In the genomic region with DNA sequence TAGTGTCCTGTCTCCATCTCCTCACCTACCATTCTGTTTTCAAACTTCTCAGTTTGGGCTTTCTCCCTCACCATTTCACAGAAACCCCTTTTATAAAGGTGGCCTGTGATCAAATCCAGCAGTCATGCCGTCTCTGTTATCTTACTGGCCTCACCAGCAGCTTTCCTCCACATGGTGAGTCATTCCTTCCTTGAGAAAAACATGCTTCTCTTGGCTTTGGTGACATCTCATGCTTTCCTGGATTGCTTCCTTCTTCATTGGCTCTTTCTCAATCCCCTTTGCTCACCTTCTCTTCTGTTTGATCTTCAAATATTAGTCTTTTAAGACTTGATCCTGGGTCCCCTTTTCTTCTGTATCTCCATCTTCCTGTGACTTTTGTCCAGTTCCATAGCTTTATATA, we compare ENCODE assay signal across 1 cellular context.
TF ChIP-seq lines count a peak whose summit lies in the region.

No MANE protein-coding gene starts in this region.

TF ChIP-seq in GM23338, 12 proteins besides CTCF, POLR2A, EP300 and RAD21 (continued from another document):
- TF ChIP-seq, protein P1, sequence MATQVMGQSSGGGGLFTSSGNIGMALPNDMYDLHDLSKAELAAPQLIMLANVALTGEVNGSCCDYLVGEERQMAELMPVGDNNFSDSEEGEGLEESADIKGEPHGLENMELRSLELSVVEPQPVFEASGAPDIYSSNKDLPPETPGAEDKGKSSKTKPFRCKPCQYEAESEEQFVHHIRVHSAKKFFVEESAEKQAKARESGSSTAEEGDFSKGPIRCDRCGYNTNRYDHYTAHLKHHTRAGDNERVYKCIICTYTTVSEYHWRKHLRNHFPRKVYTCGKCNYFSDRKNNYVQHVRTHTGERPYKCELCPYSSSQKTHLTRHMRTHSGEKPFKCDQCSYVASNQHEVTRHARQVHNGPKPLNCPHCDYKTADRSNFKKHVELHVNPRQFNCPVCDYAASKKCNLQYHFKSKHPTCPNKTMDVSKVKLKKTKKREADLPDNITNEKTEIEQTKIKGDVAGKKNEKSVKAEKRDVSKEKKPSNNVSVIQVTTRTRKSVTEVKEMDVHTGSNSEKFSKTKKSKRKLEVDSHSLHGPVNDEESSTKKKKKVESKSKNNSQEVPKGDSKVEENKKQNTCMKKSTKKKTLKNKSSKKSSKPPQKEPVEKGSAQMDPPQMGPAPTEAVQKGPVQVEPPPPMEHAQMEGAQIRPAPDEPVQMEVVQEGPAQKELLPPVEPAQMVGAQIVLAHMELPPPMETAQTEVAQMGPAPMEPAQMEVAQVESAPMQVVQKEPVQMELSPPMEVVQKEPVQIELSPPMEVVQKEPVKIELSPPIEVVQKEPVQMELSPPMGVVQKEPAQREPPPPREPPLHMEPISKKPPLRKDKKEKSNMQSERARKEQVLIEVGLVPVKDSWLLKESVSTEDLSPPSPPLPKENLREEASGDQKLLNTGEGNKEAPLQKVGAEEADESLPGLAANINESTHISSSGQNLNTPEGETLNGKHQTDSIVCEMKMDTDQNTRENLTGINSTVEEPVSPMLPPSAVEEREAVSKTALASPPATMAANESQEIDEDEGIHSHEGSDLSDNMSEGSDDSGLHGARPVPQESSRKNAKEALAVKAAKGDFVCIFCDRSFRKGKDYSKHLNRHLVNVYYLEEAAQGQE (IDR thresholded peaks at IDR 0.05; ENCODE audit: unreplicated experiment), result no peak
- TF ChIP-seq STAT1 (IDR thresholded peaks at IDR 0.05; ENCODE audit: unreplicated experiment) (no peak), POLR2AphosphoS5 (IDR thresholded peaks at IDR 0.05; ENCODE audit: low read depth) (no peak), ZNF331 (CRISPR knock-in tag; IDR thresholded peaks at IDR 0.05; ENCODE audit: low read depth) (no peak), NANOG (IDR thresholded peaks at IDR 0.05; ENCODE audit: borderline replicate concordance) (no peak), EZH2 (IDR thresholded peaks at IDR 0.05; ENCODE audit: low read depth, unreplicated experiment) (no peak), CREB1 (CRISPR knock-in tag; IDR thresholded peaks at IDR 0.05; ENCODE audit: low read depth) (no peak), EZH2phosphoT487 (IDR thresholded peaks at IDR 0.05; ENCODE audit: unreplicated experiment) (no peak)
- TF ChIP-seq, protein P2, sequence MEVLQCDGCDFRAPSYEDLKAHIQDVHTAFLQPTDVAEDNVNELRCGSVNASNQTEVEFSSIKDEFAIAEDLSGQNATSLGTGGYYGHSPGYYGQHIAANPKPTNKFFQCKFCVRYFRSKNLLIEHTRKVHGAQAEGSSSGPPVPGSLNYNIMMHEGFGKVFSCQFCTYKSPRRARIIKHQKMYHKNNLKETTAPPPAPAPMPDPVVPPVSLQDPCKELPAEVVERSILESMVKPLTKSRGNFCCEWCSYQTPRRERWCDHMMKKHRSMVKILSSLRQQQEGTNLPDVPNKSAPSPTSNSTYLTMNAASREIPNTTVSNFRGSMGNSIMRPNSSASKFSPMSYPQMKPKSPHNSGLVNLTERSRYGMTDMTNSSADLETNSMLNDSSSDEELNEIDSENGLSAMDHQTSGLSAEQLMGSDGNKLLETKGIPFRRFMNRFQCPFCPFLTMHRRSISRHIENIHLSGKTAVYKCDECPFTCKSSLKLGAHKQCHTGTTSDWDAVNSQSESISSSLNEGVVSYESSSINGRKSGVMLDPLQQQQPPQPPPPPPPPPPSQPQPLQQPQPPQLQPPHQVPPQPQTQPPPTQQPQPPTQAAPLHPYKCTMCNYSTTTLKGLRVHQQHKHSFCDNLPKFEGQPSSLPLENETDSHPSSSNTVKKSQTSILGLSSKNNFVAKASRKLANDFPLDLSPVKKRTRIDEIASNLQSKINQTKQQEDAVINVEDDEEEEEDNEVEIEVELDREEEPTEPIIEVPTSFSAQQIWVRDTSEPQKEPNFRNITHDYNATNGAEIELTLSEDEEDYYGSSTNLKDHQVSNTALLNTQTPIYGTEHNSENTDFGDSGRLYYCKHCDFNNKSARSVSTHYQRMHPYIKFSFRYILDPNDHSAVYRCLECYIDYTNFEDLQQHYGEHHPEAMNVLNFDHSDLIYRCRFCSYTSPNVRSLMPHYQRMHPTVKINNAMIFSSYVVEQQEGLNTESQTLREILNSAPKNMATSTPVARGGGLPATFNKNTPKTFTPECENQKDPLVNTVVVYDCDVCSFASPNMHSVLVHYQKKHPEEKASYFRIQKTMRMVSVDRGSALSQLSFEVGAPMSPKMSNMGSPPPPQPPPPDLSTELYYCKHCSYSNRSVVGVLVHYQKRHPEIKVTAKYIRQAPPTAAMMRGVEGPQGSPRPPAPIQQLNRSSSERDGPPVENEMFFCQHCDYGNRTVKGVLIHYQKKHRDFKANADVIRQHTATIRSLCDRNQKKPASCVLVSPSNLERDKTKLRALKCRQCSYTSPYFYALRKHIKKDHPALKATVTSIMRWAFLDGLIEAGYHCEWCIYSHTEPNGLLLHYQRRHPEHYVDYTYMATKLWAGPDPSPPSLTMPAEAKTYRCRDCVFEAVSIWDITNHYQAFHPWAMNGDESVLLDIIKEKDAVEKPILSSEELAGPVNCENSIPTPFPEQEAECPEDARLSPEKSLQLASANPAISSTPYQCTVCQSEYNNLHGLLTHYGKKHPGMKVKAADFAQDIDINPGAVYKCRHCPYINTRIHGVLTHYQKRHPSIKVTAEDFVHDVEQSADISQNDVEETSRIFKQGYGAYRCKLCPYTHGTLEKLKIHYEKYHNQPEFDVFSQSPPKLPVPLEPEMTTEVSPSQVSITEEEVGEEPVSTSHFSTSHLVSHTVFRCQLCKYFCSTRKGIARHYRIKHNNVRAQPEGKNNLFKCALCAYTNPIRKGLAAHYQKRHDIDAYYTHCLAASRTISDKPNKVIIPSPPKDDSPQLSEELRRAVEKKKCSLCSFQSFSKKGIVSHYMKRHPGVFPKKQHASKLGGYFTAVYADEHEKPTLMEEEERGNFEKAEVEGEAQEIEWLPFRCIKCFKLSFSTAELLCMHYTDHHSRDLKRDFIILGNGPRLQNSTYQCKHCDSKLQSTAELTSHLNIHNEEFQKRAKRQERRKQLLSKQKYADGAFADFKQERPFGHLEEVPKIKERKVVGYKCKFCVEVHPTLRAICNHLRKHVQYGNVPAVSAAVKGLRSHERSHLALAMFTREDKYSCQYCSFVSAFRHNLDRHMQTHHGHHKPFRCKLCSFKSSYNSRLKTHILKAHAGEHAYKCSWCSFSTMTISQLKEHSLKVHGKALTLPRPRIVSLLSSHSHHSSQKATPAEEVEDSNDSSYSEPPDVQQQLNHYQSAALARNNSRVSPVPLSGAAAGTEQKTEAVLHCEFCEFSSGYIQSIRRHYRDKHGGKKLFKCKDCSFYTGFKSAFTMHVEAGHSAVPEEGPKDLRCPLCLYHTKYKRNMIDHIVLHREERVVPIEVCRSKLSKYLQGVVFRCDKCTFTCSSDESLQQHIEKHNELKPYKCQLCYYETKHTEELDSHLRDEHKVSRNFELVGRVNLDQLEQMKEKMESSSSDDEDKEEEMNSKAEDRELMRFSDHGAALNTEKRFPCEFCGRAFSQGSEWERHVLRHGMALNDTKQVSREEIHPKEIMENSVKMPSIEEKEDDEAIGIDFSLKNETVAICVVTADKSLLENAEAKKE (CRISPR knock-in tag; IDR thresholded peaks at IDR 0.05), result no peak
